Comparison of ENCODE assay signal across 8 cellular contexts in genomic region chr3:178807694-178808093, GRCh38.
"Had no signal": no experiment of that assay in that cellular context is flagged by ENCODE, and none has a peak within 500 bp of the region (broad histone marks: within the 10 kb centered on the region; RNA-seq: fewer than 3 reads in every experiment).

No MANE protein-coding gene starts in this region.

- H3K9me3 Mint-ChIP-seq: GM23338, H9 had no signal

- ATAC-seq: GM23338, HCT116 had no signal

- DNase-seq: GM23248, GOT3, H7, H9, HCEC 1CT, HFFc6 had no signal

- H3K4me3 Mint-ChIP-seq: GM23338, H9, HFFc6 had no signal

- H3K27ac Mint-ChIP-seq: GM23338, HFFc6 had no signal
